12 cellular contexts compared by ENCODE assay signal in the genomic region with DNA sequence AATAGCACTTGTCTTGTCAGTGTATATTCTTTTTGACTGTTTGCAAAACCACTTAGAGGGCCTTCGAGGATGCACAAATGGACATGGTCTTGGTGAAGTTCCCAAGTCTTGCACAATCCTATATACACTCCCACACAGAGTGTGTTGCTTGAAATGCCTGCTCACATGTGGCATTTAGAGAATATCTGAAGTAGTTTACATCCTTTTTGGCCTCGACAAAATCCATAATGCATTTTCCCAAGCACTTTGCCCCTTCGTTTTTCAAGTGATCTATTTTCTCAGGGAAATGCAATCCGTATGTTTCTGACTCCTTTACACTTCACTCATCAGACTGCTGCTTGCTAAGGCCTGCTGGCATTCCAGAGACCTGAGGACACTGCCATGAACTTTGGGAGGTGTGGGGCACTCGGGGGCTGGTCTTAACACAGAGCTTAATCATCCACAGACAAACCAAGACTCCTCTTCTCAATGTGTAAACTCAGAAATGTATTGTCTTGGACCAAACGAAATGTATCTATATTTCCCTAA.
A peak's percentile ranks its signal among the peaks of the same experiment; 100 is the strongest.
DNase-seq lines count a peak whose midpoint lies in the region; ATAC-seq and TF ChIP-seq lines count a peak whose summit lies in the region.
"Had no signal": no experiment of that assay in that cellular context is flagged by ENCODE, and none has a peak within 500 bp of the region (broad histone marks: within the 10 kb centered on the region; RNA-seq: fewer than 3 reads in every experiment).

No MANE protein-coding gene starts in this region.

- no peaks in the 10 kb centered on the region for H4K20me1 ChIP-seq in neural progenitor cell (ENCODE audit: low read depth)

- DNase-seq in AG09319 (ENCODE audit: extremely low read depth, low read depth) (peak; percentile 56), NCI-H226 (peak; percentile 55), fibroblast of mammary gland (ENCODE audit: low read depth) (peak; percentile 84), neural progenitor cell (ENCODE audit: low spot score) (no peak), SKM-1 treated with dmso at 0.1 percent for 144 hours (lab: John Stamatoyannopoulos, UW; ENCODE audit: unreplicated experiment) (no peak), 8988T (no peak), WTC11 (ENCODE audit: low spot score) (no peak), NCI-H774 (lab: John Stamatoyannopoulos, UW) (no peak)
- DNase-seq: activated CD4-positive, alpha-beta T cell treated with anti-CD3 and anti-CD28 coated beads for 1 hour; activated naive CD4-positive, alpha-beta T cell treated with Interleukin-2 at 50 U/mL for 16 hours; CD4-positive, CD25-positive, alpha-beta regulatory T cell had no signal

- H3K4me1 ChIP-seq in neural progenitor cell: no peaks in the 10 kb centered on the region

- H3K4me1 Mint-ChIP-seq in neural progenitor cell (peaks cover 21% of the 10 kb centered on the region), WTC11 (no peaks in the 10 kb centered on the region)
- H3K4me1 Mint-ChIP-seq: CD4-positive, CD25-positive, alpha-beta regulatory T cell had no signal

- H3K4me2 ChIP-seq in neural progenitor cell: no peak overlapping the region

- H3K9ac ChIP-seq in neural progenitor cell: no peak overlapping the region

- H3K9me3 Mint-ChIP-seq in neural progenitor cell: peaks cover 30% of the 10 kb centered on the region
- H3K9me3 Mint-ChIP-seq in WTC11: peaks cover 27% of the 10 kb centered on the region

- H3K27ac Mint-ChIP-seq in neural progenitor cell (peak overlapping the region; percentile 18), WTC11 (no peak overlapping the region)
- H3K27ac Mint-ChIP-seq: CD4-positive, CD25-positive, alpha-beta regulatory T cell had no signal

- no peak overlapping the region for H3K27ac ChIP-seq in neural progenitor cell

- TF ChIP-seq CTCF in AG09319 (IDR thresholded peaks at IDR 0.05; ENCODE audit: low read depth, low read length) (no peak), fibroblast of mammary gland (conservative IDR thresholded peaks at IDR 0.05; ENCODE audit: control insufficient read depth, insufficient read depth, low read depth, low read length) (no peak), neural progenitor cell (IDR thresholded peaks at IDR 0.05) (no peak), WTC11 (IDR thresholded peaks at IDR 0.05) (no peak)

- no peak overlapping the region for H2AFZ ChIP-seq in neural progenitor cell (replicated peaks)

- POLR2A ChIA-PET in WTC11 (lab: Charles Lee): no interaction called here

- no peaks in the 10 kb centered on the region for H3K9me3 ChIP-seq in neural progenitor cell (ENCODE audit: low read depth)

- no peak for ATAC-seq in WTC11

- H3F3A ChIP-seq in neural progenitor cell (ENCODE audit: low read depth): no peaks in the 10 kb centered on the region

- CTCF ChIA-PET in WTC11 (lab: Charles Lee): no interaction called here

- H3K4me3 Mint-ChIP-seq in neural progenitor cell: no peak overlapping the region
- H3K4me3 Mint-ChIP-seq in WTC11: no peak overlapping the region
- H3K4me3 Mint-ChIP-seq: CD4-positive, CD25-positive, alpha-beta regulatory T cell had no signal

- no peaks in the 10 kb centered on the region for H3K27me3 ChIP-seq in neural progenitor cell

- H3K4me3 ChIP-seq in fibroblast of mammary gland (ENCODE audit: control insufficient read depth, low read depth, low read length): no peak overlapping the region
- H3K4me3 ChIP-seq in neural progenitor cell: no peak overlapping the region
- H3K4me3 ChIP-seq: skin epidermis had no signal

- H3K79me2 ChIP-seq in neural progenitor cell (ENCODE audit: low read depth): no peaks in the 10 kb centered on the region

- H3K27me3 Mint-ChIP-seq in neural progenitor cell (ENCODE audit: insufficient read depth, low read depth): peaks cover 18% of the 10 kb centered on the region
- H3K27me3 Mint-ChIP-seq in WTC11 (ENCODE audit: low read depth): no peaks in the 10 kb centered on the region
- H3K27me3 Mint-ChIP-seq: CD4-positive, CD25-positive, alpha-beta regulatory T cell had no signal

- H3K36me3 Mint-ChIP-seq in neural progenitor cell (no peaks in the 10 kb centered on the region), WTC11 (peaks cover 2% of the 10 kb centered on the region; the same call in 1 of the 2 replicates)
- H3K36me3 Mint-ChIP-seq: CD4-positive, CD25-positive, alpha-beta regulatory T cell had no signal

- H3K36me3 ChIP-seq in neural progenitor cell: no peaks in the 10 kb centered on the region

TF ChIP-seq in WTC11, 78 proteins besides CTCF, POLR2A, EP300 and RAD21 (continues in another document):
- TF ChIP-seq, protein P1, sequence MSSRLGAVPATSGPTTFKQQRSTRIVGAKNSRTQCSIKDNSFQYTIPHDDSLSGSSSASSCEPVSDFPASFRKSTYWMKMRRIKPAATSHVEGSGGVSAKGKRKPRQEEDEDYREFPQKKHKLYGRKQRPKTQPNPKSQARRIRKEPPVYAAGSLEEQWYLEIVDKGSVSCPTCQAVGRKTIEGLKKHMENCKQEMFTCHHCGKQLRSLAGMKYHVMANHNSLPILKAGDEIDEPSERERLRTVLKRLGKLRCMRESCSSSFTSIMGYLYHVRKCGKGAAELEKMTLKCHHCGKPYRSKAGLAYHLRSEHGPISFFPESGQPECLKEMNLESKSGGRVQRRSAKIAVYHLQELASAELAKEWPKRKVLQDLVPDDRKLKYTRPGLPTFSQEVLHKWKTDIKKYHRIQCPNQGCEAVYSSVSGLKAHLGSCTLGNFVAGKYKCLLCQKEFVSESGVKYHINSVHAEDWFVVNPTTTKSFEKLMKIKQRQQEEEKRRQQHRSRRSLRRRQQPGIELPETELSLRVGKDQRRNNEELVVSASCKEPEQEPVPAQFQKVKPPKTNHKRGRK (CRISPR knock-in tag; IDR thresholded peaks at IDR 0.05; ENCODE audit: borderline replicate concordance): no peak
- TF ChIP-seq, protein P2, sequence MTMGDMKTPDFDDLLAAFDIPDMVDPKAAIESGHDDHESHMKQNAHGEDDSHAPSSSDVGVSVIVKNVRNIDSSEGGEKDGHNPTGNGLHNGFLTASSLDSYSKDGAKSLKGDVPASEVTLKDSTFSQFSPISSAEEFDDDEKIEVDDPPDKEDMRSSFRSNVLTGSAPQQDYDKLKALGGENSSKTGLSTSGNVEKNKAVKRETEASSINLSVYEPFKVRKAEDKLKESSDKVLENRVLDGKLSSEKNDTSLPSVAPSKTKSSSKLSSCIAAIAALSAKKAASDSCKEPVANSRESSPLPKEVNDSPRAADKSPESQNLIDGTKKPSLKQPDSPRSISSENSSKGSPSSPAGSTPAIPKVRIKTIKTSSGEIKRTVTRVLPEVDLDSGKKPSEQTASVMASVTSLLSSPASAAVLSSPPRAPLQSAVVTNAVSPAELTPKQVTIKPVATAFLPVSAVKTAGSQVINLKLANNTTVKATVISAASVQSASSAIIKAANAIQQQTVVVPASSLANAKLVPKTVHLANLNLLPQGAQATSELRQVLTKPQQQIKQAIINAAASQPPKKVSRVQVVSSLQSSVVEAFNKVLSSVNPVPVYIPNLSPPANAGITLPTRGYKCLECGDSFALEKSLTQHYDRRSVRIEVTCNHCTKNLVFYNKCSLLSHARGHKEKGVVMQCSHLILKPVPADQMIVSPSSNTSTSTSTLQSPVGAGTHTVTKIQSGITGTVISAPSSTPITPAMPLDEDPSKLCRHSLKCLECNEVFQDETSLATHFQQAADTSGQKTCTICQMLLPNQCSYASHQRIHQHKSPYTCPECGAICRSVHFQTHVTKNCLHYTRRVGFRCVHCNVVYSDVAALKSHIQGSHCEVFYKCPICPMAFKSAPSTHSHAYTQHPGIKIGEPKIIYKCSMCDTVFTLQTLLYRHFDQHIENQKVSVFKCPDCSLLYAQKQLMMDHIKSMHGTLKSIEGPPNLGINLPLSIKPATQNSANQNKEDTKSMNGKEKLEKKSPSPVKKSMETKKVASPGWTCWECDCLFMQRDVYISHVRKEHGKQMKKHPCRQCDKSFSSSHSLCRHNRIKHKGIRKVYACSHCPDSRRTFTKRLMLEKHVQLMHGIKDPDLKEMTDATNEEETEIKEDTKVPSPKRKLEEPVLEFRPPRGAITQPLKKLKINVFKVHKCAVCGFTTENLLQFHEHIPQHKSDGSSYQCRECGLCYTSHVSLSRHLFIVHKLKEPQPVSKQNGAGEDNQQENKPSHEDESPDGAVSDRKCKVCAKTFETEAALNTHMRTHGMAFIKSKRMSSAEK (CRISPR knock-in tag; IDR thresholded peaks at IDR 0.05; ENCODE audit: borderline replicate concordance): no peak
- TF ChIP-seq EMX1 (CRISPR knock-in tag; IDR thresholded peaks at IDR 0.05) (no peak), KAT7 (CRISPR knock-in tag; IDR thresholded peaks at IDR 0.05; ENCODE audit: borderline replicate concordance) (no peak), ZNF121 (CRISPR knock-in tag; IDR thresholded peaks at IDR 0.05) (no peak), NR3C1 (CRISPR knock-in tag; conservative IDR thresholded peaks at IDR 0.05; ENCODE audit: low read depth) (no peak), NFATC4 (CRISPR knock-in tag; IDR thresholded peaks at IDR 0.05) (no peak)
- TF ChIP-seq, protein P3, sequence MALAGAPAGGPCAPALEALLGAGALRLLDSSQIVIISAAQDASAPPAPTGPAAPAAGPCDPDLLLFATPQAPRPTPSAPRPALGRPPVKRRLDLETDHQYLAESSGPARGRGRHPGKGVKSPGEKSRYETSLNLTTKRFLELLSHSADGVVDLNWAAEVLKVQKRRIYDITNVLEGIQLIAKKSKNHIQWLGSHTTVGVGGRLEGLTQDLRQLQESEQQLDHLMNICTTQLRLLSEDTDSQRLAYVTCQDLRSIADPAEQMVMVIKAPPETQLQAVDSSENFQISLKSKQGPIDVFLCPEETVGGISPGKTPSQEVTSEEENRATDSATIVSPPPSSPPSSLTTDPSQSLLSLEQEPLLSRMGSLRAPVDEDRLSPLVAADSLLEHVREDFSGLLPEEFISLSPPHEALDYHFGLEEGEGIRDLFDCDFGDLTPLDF (CRISPR knock-in tag; IDR thresholded peaks at IDR 0.05): no peak
- TF ChIP-seq, protein P4, sequence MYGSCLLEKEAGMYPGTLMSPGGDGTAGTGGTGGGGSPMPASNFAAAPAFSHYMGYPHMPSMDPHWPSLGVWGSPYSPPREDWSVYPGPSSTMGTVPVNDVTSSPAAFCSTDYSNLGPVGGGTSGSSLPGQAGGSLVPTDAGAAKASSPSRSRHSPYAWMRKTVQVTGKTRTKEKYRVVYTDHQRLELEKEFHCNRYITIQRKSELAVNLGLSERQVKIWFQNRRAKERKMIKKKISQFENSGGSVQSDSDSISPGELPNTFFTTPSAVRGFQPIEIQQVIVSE (CRISPR knock-in tag; IDR thresholded peaks at IDR 0.05; ENCODE audit: borderline replicate concordance): no peak

Comparison
In these comparisons a context has a peak if more than half of its experiments do, and no peak if none do; other contexts are left out.
1. DNase-seq: peak in AG09319 (single experiment), NCI-H226 (single experiment) and fibroblast of mammary gland (single experiment); none in neural progenitor cell (single experiment), SKM-1 treated with dmso at 0.1 percent for 144 hours (single experiment), 8988T (single experiment), WTC11 (single experiment) and NCI-H774 (single experiment).